In genomic region chr11:108117746-108118371, GRCh38 we compare ENCODE assay signal across 9 cellular contexts. TPM values are rescaled to one million over a fixed set of nuclear protein-coding genes. Genes with fewer than 3 reads are reported as not detected.
DNase-seq lines count a peak whose midpoint lies in the region; ATAC-seq and TF ChIP-seq lines count a peak whose summit lies in the region.
"Had no signal": no experiment of that assay in that cellular context is flagged by ENCODE, and none has a peak within 500 bp of the region (broad histone marks: within the 10 kb centered on the region; RNA-seq: fewer than 3 reads in every experiment).

No MANE protein-coding gene starts in this region.

- DNase-seq in A673 (ENCODE audit: low spot score) (peak; percentile 79), NCI-H510A (lab: John Stamatoyannopoulos, UW) (peak; percentile 1), HK-2 (ENCODE audit: unreplicated experiment) (no peak), Right ventricle myocardium superior (no peak)
- no peak for DNase-seq in central memory CD8-positive, alpha-beta T cell (ENCODE audit: low spot score in 2 of 2)
- DNase-seq in activated CD4-positive, alpha-beta T cell treated with anti-CD3 and anti-CD28 coated beads for 36 hours, result no peak

- no peak overlapping the region for H3K4me2 ChIP-seq in neural cell (ENCODE audit: low read length)

- H3K79me2 ChIP-seq in neural cell (replicated peaks; ENCODE audit: insufficient read depth, low read length), result no peaks in the 10 kb centered on the region

- no peak overlapping the region for H3K4me3 Mint-ChIP-seq in central memory CD8-positive, alpha-beta T cell
- H3K4me3 Mint-ChIP-seq in activated CD4-positive, alpha-beta T cell treated with anti-CD3 and anti-CD28 coated beads for 36 hours, result no peak overlapping the region
- H3K4me3 Mint-ChIP-seq: stimulated activated naive CD8-positive, alpha-beta T cell treated with anti-CD3 and anti-CD28 coated beads, Interleukin-15, Interleukin-2, amounts not matched to agents 100 ng/mL and 50 ng/mL, for 24 hours had no signal

- no peaks in the 10 kb centered on the region for H3K9me2 ChIP-seq in neural cell (ENCODE audit: insufficient read depth, low read length)

- H3K36me3 Mint-ChIP-seq in central memory CD8-positive, alpha-beta T cell (ENCODE audit: insufficient read depth), result peaks cover 2% of the 10 kb centered on the region
- peaks cover 2% of the 10 kb centered on the region for H3K36me3 Mint-ChIP-seq in activated CD4-positive, alpha-beta T cell treated with anti-CD3 and anti-CD28 coated beads for 36 hours (ENCODE audit: low read depth)

- BruUV-seq in A673 (replicated peaks; lab: Mats Ljungman, UMichigan), result no TSS peak

- H3K27ac ChIP-seq in A673 (ENCODE audit: low read depth, low read length, poor library complexity, severe bottlenecking), result no peak overlapping the region
- H3K27ac ChIP-seq in neural cell (ENCODE audit: low read length), result no peak overlapping the region

- H3K27me3 Mint-ChIP-seq in central memory CD8-positive, alpha-beta T cell, result no peaks in the 10 kb centered on the region
- H3K27me3 Mint-ChIP-seq in activated CD4-positive, alpha-beta T cell treated with anti-CD3 and anti-CD28 coated beads for 36 hours, result no peaks in the 10 kb centered on the region
- H3K27me3 Mint-ChIP-seq: stimulated activated naive CD8-positive, alpha-beta T cell treated with anti-CD3 and anti-CD28 coated beads, Interleukin-15, Interleukin-2, amounts not matched to agents 100 ng/mL and 50 ng/mL, for 24 hours had no signal

- H3K4me1 Mint-ChIP-seq in central memory CD8-positive, alpha-beta T cell, result peaks cover 13% of the 10 kb centered on the region
- H3K4me1 Mint-ChIP-seq in activated CD4-positive, alpha-beta T cell treated with anti-CD3 and anti-CD28 coated beads for 36 hours, result peaks cover 19% of the 10 kb centered on the region

- H3K27ac Mint-ChIP-seq in central memory CD8-positive, alpha-beta T cell (ENCODE audit: low read depth), result peak overlapping the region; percentile 29
- no peak overlapping the region for H3K27ac Mint-ChIP-seq in activated CD4-positive, alpha-beta T cell treated with anti-CD3 and anti-CD28 coated beads for 36 hours
- H3K27ac Mint-ChIP-seq: stimulated activated naive CD8-positive, alpha-beta T cell treated with anti-CD3 and anti-CD28 coated beads, Interleukin-15, Interleukin-2, amounts not matched to agents 100 ng/mL and 50 ng/mL, for 24 hours had no signal

- no peaks in the 10 kb centered on the region for H3F3A ChIP-seq in neural cell (ENCODE audit: insufficient read depth, low read length, poor library complexity, severe bottlenecking)

- peaks cover 6% of the 10 kb centered on the region for H3K4me1 ChIP-seq in A673 (ENCODE audit: insufficient read depth, low read length, poor library complexity, severe bottlenecking)

- POLR2A ChIA-PET in A673 (lab: Charles Lee; ENCODE audit: low non-redundant PET), result no interaction called here
- POLR2A ChIA-PET in activated CD4-positive, alpha-beta T cell treated with anti-CD3 and anti-CD28 coated beads for 36 hours (lab: Charles Lee), result interaction anchor here (0.6 kb wide), 2 partner anchors 281 to 514 kb away, joined by 5 read pairs; no protein-coding TSS in a partner anchor

- intact Hi-C loops in A673 (cut with micrococcal nuclease; ENCODE audit: unreplicated experiment) (loop anchor here (1.0 kb wide), 1 partner anchor 530 kb away; no protein-coding TSS in a partner anchor), Right ventricle myocardium superior (cut with DNase I) (loop anchor here (5.0 kb wide), 1 partner anchor 539 kb away; no protein-coding TSS in a partner anchor)
- intact Hi-C loops in activated CD4-positive, alpha-beta T cell treated with anti-CD3 and anti-CD28 coated beads for 36 hours (cut with DNase I, micrococcal nuclease), result loop anchor here (1.0 kb wide), 1 partner anchor 530 kb away; no protein-coding TSS in a partner anchor

- CTCF ChIA-PET in A673 (lab: Charles Lee), result interaction anchor here (0.6 to 2.7 kb wide), 3 partner anchors 189 to 540 kb away, joined by 3 to 6 read pairs (median 3); no protein-coding TSS in a partner anchor
- CTCF ChIA-PET in activated CD4-positive, alpha-beta T cell treated with anti-CD3 and anti-CD28 coated beads for 36 hours (lab: Charles Lee), result interaction anchor here (0.8 to 3.5 kb wide), 10 partner anchors 9 to 578 kb away, joined by 3 to 20 read pairs (median 6); partner anchors contain the start of genes CUL5 and DDX10

- H3K9me3 ChIP-seq in A673 (ENCODE audit: low read depth, low read length, poor library complexity, severe bottlenecking) (no peaks in the 10 kb centered on the region), neural cell (ENCODE audit: low read length) (no peaks in the 10 kb centered on the region)

- no peak overlapping the region for H3K4me3 ChIP-seq in A673 (ENCODE audit: low read depth, low read length, poor library complexity, severe bottlenecking)
- no peak overlapping the region for H3K4me3 ChIP-seq in neural cell (ENCODE audit: low read length)

- no peak overlapping the region for H3K9ac ChIP-seq in neural cell (ENCODE audit: low read length)

- TF ChIP-seq RAD21 in neural cell (conservative IDR thresholded peaks at IDR 0.05), result peak; percentile 65

- H3K27me3 ChIP-seq in A673 (replicated peaks; ENCODE audit: insufficient read depth, low read depth, low read length, poor library complexity), result no peaks in the 10 kb centered on the region
- H3K27me3 ChIP-seq in neural cell (ENCODE audit: insufficient read depth, low read depth, low read length), result no peaks in the 10 kb centered on the region

- TF ChIP-seq EP300 in neural cell (conservative IDR thresholded peaks at IDR 0.05; ENCODE audit: poor library complexity, severe bottlenecking), result no peak

- H4K20me1 ChIP-seq in neural cell (ENCODE audit: insufficient read depth), result no peaks in the 10 kb centered on the region

- H3K9me3 Mint-ChIP-seq in central memory CD8-positive, alpha-beta T cell, result no peaks in the 10 kb centered on the region
- H3K9me3 Mint-ChIP-seq in activated CD4-positive, alpha-beta T cell treated with anti-CD3 and anti-CD28 coated beads for 36 hours (ENCODE audit: low read depth), result no peaks in the 10 kb centered on the region
- H3K9me3 Mint-ChIP-seq: stimulated activated naive CD8-positive, alpha-beta T cell treated with anti-CD3 and anti-CD28 coated beads, Interleukin-15, Interleukin-2, amounts not matched to agents 100 ng/mL and 50 ng/mL, for 24 hours had no signal

- no peaks in the 10 kb centered on the region for H3K36me3 ChIP-seq in A673 (ENCODE audit: insufficient read depth, low read length, poor library complexity, severe bottlenecking)
- no peaks in the 10 kb centered on the region for H3K36me3 ChIP-seq in neural cell (ENCODE audit: insufficient read depth, low read length)

- TF ChIP-seq CTCF in A673 (conservative IDR thresholded peaks at IDR 0.05; ENCODE audit: low read depth, low read length), result peak; percentile 72
- peak; percentile 54 for TF ChIP-seq CTCF in GM12873 (IDR thresholded peaks at IDR 0.05; ENCODE audit: insufficient read depth, low read depth, low read length, missing control alignments)
- TF ChIP-seq CTCF in neural cell (IDR thresholded peaks at IDR 0.05; ENCODE audit: poor library complexity, severe bottlenecking), result peak; percentile 67

- no peak for ATAC-seq in central memory CD8-positive, alpha-beta T cell (replicated peaks; ENCODE audit: extremely low read depth, poor library complexity, severe bottlenecking)
- ATAC-seq in activated CD4-positive, alpha-beta T cell treated with anti-CD3 and anti-CD28 coated beads for 36 hours, result no peak
- ATAC-seq in Right ventricle myocardium superior (ENCODE audit: poor library complexity), result no peak

- no peak overlapping the region for H2AFZ ChIP-seq in neural cell (ENCODE audit: low read depth, low read length)

TF ChIP-seq in neural cell, 6 proteins besides CTCF, POLR2A, EP300 and RAD21:
- TF ChIP-seq SMC3 (conservative IDR thresholded peaks at IDR 0.05; ENCODE audit: poor library complexity) (peak; percentile 59), EZH2 (IDR thresholded peaks at IDR 0.05; ENCODE audit: borderline replicate concordance, insufficient read depth, low read length, poor library complexity, severe bottlenecking) (no peak), TAF1 (IDR thresholded peaks at IDR 0.05; ENCODE audit: low read depth) (no peak), REST (IDR thresholded peaks at IDR 0.05; ENCODE audit: borderline replicate concordance) (no peak)
TF ChIP-seq in neural cell: peak in this region for 1.

RNA-seq across cellular contexts. Expression of gene ACAT1, which starts 3.5 kb away (rescaled TPM):
- 108 and 118 TPM in 2 replicates for total RNA-seq in A673 (2021)
- 89.0 and 96.9 TPM in 2 replicates for polyA plus RNA-seq in neural cell
- 36.8 and 41.7 TPM in 2 replicates for polyA minus RNA-seq in neural cell
- 10 to 100 TPM; 59.0 to 67.0 TPM for total RNA-seq in activated CD4-positive, alpha-beta T cell treated with anti-CD3 and anti-CD28 coated beads for 36 hours
- total RNA-seq in Right ventricle myocardium superior, result 417 TPM

Comparison
In these comparisons a context has a peak if more than half of its experiments do, and no peak if none do; other contexts are left out.
1. DNase-seq: peak in A673 (single experiment) and NCI-H510A (single experiment); none in central memory CD8-positive, alpha-beta T cell (0 of 2), activated CD4-positive, alpha-beta T cell treated with anti-CD3 and anti-CD28 coated beads for 36 hours (single experiment), HK-2 (single experiment) and Right ventricle myocardium superior (single experiment).
2. Peak in every context shown above with its lines, with median percentiles within 50 percentile points of each other: CTCF ChIP-seq.